Comparison of ENCODE assay signal across 18 cellular contexts in the genomic region with DNA sequence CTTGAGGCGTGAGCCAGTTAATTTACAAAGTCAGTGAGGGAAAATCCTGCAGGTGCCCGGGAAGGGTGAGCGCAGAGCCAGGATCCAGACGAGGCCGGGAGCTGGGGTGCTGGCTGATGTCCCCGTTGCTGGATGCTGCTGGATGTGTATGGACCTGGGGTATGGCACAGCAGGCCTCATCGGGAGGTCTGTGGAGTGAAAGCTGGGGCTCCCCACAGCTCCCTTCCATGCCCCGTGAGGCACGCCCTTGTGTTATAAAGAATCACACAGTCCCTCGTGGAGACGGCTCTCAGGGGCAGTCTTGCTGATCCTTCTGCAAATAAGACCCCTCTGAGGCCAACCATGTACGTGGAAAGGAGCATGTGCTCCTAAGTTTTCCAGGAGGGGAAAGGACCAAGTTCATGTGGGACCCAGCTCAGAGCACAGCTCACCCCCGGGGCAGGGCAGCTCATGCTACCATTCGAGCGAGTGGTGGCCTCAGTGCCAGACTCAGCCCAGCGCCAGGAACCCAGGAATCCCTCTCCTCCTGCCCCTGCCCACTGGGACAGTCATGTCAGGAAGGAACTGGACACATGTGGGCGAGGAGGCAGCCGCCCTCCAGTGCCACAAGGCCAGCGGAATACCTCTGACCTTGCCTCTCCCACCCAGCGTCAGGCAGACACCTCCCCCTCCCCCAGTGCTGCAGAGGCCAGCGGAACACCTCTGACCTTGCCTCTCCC.
DNase-seq lines count a peak whose midpoint lies in the region; ATAC-seq, FAIRE-seq and TF ChIP-seq lines count a peak whose summit lies in the region.
"Had no signal": no experiment of that assay in that cellular context is flagged by ENCODE, and none has a peak within 500 bp of the region (broad histone marks: within the 10 kb centered on the region; RNA-seq: fewer than 3 reads in every experiment).

No MANE protein-coding gene starts in this region.

- peak overlapping the region; percentile 63; the same call in 1 of the 2 replicates for H2BK12ac ChIP-seq in H1 (ENCODE audit: low read depth, low read length)

- H3K4me3 ChIP-seq in HepG2 (replicated peaks in 1 of 3; ENCODE audit: insufficient read depth in 1 of 3, low read depth in 2 of 3, low read length in 3 of 3) (no peak overlapping the region), right lobe of liver (no peak overlapping the region), H1 (ENCODE audit: extremely low read depth in 1 of 4, insufficient read depth in 2 of 4, low read depth in 3 of 4, low read length in 4 of 4) (no peak overlapping the region), osteoblast (ENCODE audit: insufficient read depth, low read length) (no peak overlapping the region), hepatocyte (no peak overlapping the region)
- H3K4me3 ChIP-seq: GM12878, GM23338 had no signal

- FAIRE-seq in HepG2 (lab: Jason Lieb, UNC) (no peak), H1 (lab: Jason Lieb, UNC) (no peak)
- FAIRE-seq: GM12878, GM19239 had no signal

- in situ Hi-C loops in HepG2 (cut with HindIII; ENCODE audit: extremely low pct_ligation_motif_present, low pct_unique_long_range_greater_than_20kb) = no loop called here

- H2AFZ ChIP-seq in HepG2 (ENCODE audit: low read length) = no peak overlapping the region
- H2AFZ ChIP-seq in H1 (ENCODE audit: low read length) = no peak overlapping the region
- H2AFZ ChIP-seq in osteoblast (ENCODE audit: low read length) = no peak overlapping the region
- H2AFZ ChIP-seq in hepatocyte = no peak overlapping the region
- H2AFZ ChIP-seq: GM23338 had no signal

- no peak overlapping the region for H3K27ac ChIP-seq in HepG2 (ENCODE audit: extremely low read length, insufficient read depth, low read length)
- no peak overlapping the region for H3K27ac ChIP-seq in right lobe of liver
- H3K27ac ChIP-seq in H1 (ENCODE audit: low read depth, low read length) = no peak overlapping the region
- no peak overlapping the region for H3K27ac ChIP-seq in osteoblast (ENCODE audit: low read depth, low read length)
- no peak overlapping the region for H3K27ac ChIP-seq in hepatocyte

- H3K4me2 ChIP-seq in HepG2 (ENCODE audit: low read depth, low read length) (no peak overlapping the region), H1 (ENCODE audit: insufficient read depth in 1 of 2, low read depth in 2 of 2, low read length in 2 of 2) (peak overlapping the region in 1 of 2 experiments; percentile 23; a peak in 1 of 4 replicates), osteoblast (ENCODE audit: insufficient read depth, low read length) (no peak overlapping the region), hepatocyte (no peak overlapping the region)
- H3K4me2 ChIP-seq: GM23338 had no signal

- H4K20me1 ChIP-seq in HepG2 (ENCODE audit: insufficient read depth, low read length) = no peaks in the 10 kb centered on the region
- H4K20me1 ChIP-seq in H1 (replicated peaks in 1 of 2; ENCODE audit: control insufficient read depth in 1 of 2, insufficient read depth in 2 of 2, low read length in 2 of 2) = peaks cover 0 to 2% of the 10 kb centered on the region in 2 experiments
- H4K20me1 ChIP-seq in osteoblast (ENCODE audit: insufficient read depth, low read length) = no peaks in the 10 kb centered on the region
- no peaks in the 10 kb centered on the region for H4K20me1 ChIP-seq in hepatocyte (ENCODE audit: insufficient read depth, poor library complexity, severe bottlenecking)

- POLR2A ChIA-PET in HepG2 (lab: Yijun Ruan, JAX) = no interaction called here
- POLR2A ChIA-PET in H1 (lab: Charles Lee; ENCODE audit: partially characterized antibody) = no interaction called here

- H3K9ac ChIP-seq in HepG2 (ENCODE audit: insufficient read depth, low read depth, low read length) (no peak overlapping the region), H1 (replicated peaks in 1 of 4; ENCODE audit: extremely low read depth in 1 of 4, low read depth in 3 of 4, low read length in 3 of 4) (no peak overlapping the region)

- TF ChIP-seq POLR2A in HepG2 (IDR thresholded peaks at IDR 0.05; ENCODE audit: insufficient read depth in 1 of 2, low read depth in 2 of 2, low read length in 2 of 2) (no peak), right lobe of liver (IDR thresholded peaks at IDR 0.05) (no peak), H1 (IDR thresholded peaks at IDR 0.05; ENCODE audit: control extremely low read depth in 1 of 2, low read depth in 2 of 2, low read length in 2 of 2) (no peak)

- no peaks in the 10 kb centered on the region for H3K79me1 ChIP-seq in H1 (ENCODE audit: low read depth, low read length)

- CTCF ChIA-PET in HepG2 (lab: Yijun Ruan, JAX; ENCODE audit: low intra/inter-chr PET ratio, low total read pairs) = no interaction called here
- CTCF ChIA-PET in H1 (lab: Charles Lee; ENCODE audit: partially characterized antibody) = interaction anchor here (0.6 to 1.5 kb wide), 9 partner anchors 8 to 539 kb away, joined by 3 to 4 read pairs (median 4); no protein-coding TSS in a partner anchor

- H3K36me3 ChIP-seq in HepG2 (replicated peaks in 1 of 2; ENCODE audit: control insufficient read depth in 1 of 2, insufficient read depth in 2 of 2, low read length in 2 of 2) (no peaks in the 10 kb centered on the region), right lobe of liver (no peaks in the 10 kb centered on the region), H1 (ENCODE audit: control insufficient read depth in 2 of 4, insufficient read depth in 4 of 4, low read length in 3 of 4) (no peaks in the 10 kb centered on the region), osteoblast (ENCODE audit: insufficient read depth, low read length) (no peaks in the 10 kb centered on the region), hepatocyte (replicated peaks; ENCODE audit: insufficient read depth, low read depth) (no peaks in the 10 kb centered on the region)

- H3K23ac ChIP-seq in H1 (ENCODE audit: insufficient read length) = no peak overlapping the region

- H2BK15ac ChIP-seq in H1 (ENCODE audit: low read length) = 0 out of 2 replicates have a peak overlapping the region, but pooled peaks have one; percentile 29

- peak; percentile 34 for ATAC-seq in HepG2
- ATAC-seq in right lobe of liver = no peak
- ATAC-seq in GM19463 (IDR thresholded peaks at IDR 0.05; ENCODE audit: unreplicated experiment) = no peak
- ATAC-seq: GM12878, GM23338 had no signal

- BruUV-seq in HepG2 (replicated peaks; lab: Mats Ljungman, UMichigan) = no TSS peak

- H3K79me2 ChIP-seq in HepG2 (ENCODE audit: insufficient read depth, low read length) (no peaks in the 10 kb centered on the region), H1 (ENCODE audit: control insufficient read depth in 1 of 2, insufficient read depth in 2 of 2, low read length in 2 of 2) (no peaks in the 10 kb centered on the region), osteoblast (ENCODE audit: insufficient read depth, low read length) (no peaks in the 10 kb centered on the region), hepatocyte (no peaks in the 10 kb centered on the region)

- peaks cover 4% of the 10 kb centered on the region; the same call in 1 of the 2 replicates for H3K23me2 ChIP-seq in H1 (ENCODE audit: low read depth, low read length)

- no peak overlapping the region for H3K4ac ChIP-seq in H1 (replicated peaks; ENCODE audit: insufficient read length, low read depth, low read length)

- H2BK120ac ChIP-seq in H1 (replicated peaks; ENCODE audit: low read depth, low read length) = no peak overlapping the region

- no peak overlapping the region for H4K8ac ChIP-seq in H1 (ENCODE audit: extremely low read depth, insufficient read depth, low read length)

- no peaks in the 10 kb centered on the region for H3K9me3 ChIP-seq in HepG2 (ENCODE audit: low read length)
- H3K9me3 ChIP-seq in right lobe of liver = no peaks in the 10 kb centered on the region
- H3K9me3 ChIP-seq in H1 (ENCODE audit: insufficient read depth in 2 of 2, low read depth in 1 of 2, low read length in 1 of 2) = no peaks in the 10 kb centered on the region
- H3K9me3 ChIP-seq in osteoblast (ENCODE audit: low read depth, low read length) = peaks cover 2% of the 10 kb centered on the region
- H3K9me3 ChIP-seq in hepatocyte (ENCODE audit: low read depth) = no peaks in the 10 kb centered on the region

- H3K27me3 ChIP-seq in HepG2 (ENCODE audit: control insufficient read depth in 1 of 2, insufficient read depth in 2 of 2, low read length in 2 of 2) = peaks cover 4 to 60% of the 10 kb centered on the region in 2 experiments; a peak in 4 of 5 replicates
- H3K27me3 ChIP-seq in right lobe of liver = no peaks in the 10 kb centered on the region
- H3K27me3 ChIP-seq in H1 (replicated peaks in 1 of 4; ENCODE audit: control insufficient read depth in 3 of 4, extremely low read depth in 1 of 4, insufficient read depth in 3 of 4, low read length in 3 of 4) = peaks cover 0 to 14% (median 10%) of the 10 kb centered on the region in 4 experiments; a peak in 4 of 7 replicates
- H3K27me3 ChIP-seq in osteoblast (ENCODE audit: insufficient read depth, low read length) = no peaks in the 10 kb centered on the region
- H3K27me3 ChIP-seq in hepatocyte = peaks cover 8% of the 10 kb centered on the region

- H4K5ac ChIP-seq in H1 (ENCODE audit: insufficient read length, low read depth, low read length) = no peak overlapping the region

- peak overlapping the region; percentile 34; the same call in 1 of the 2 replicates for H2BK20ac ChIP-seq in H1 (ENCODE audit: low read length)

- H3K4me1 ChIP-seq in HepG2 (ENCODE audit: insufficient read depth, low read length) = no peaks in the 10 kb centered on the region
- H3K4me1 ChIP-seq in right lobe of liver = no peaks in the 10 kb centered on the region
- H3K4me1 ChIP-seq in H1 (replicated peaks in 1 of 4; ENCODE audit: control insufficient read depth in 3 of 4, insufficient read depth in 4 of 4, low read length in 3 of 4) = peaks cover 7 to 28% (median 18%) of the 10 kb centered on the region in 4 experiments
- H3K4me1 ChIP-seq in osteoblast (ENCODE audit: insufficient read depth, low read length) = no peaks in the 10 kb centered on the region
- H3K4me1 ChIP-seq in hepatocyte (ENCODE audit: insufficient read depth) = no peaks in the 10 kb centered on the region

- H3K9me2 ChIP-seq in hepatocyte (replicated peaks; ENCODE audit: insufficient read depth) = no peaks in the 10 kb centered on the region

- no peak for TF ChIP-seq CTCF in HepG2 (CRISPR knock-in tag; IDR thresholded peaks at IDR 0.05)
- no peak for TF ChIP-seq CTCF in right lobe of liver (IDR thresholded peaks at IDR 0.05)
- no peak for TF ChIP-seq CTCF in H1 (IDR thresholded peaks at IDR 0.05; ENCODE audit: control extremely low read depth in 1 of 3, insufficient read depth in 1 of 3, low read depth in 1 of 3, low read length in 3 of 3)
- TF ChIP-seq CTCF in osteoblast (IDR thresholded peaks at IDR 0.05; ENCODE audit: extremely low read depth, low read depth, low read length) = no peak
- no peak for TF ChIP-seq CTCF in hepatocyte (IDR thresholded peaks at IDR 0.05; ENCODE audit: poor library complexity)

- intact Hi-C loops in HepG2 (cut with micrococcal nuclease; ENCODE audit: unreplicated experiment) = no loop called here
- intact Hi-C loops in right lobe of liver (cut with DNase I) = no loop called here

- no peak overlapping the region for H3K56ac ChIP-seq in H1 (replicated peaks; ENCODE audit: insufficient read length, low read depth, low read length)

- peak overlapping the region; percentile 90 for H3K18ac ChIP-seq in H1 (ENCODE audit: extremely low read depth, low read length)

- TF ChIP-seq RAD21 in HepG2 (CRISPR knock-in tag; IDR thresholded peaks at IDR 0.05) (no peak), H1 (IDR thresholded peaks at IDR 0.05 in 1 of 2, conservative IDR thresholded peaks at IDR 0.05 in 1 of 2; ENCODE audit: low read depth in 2 of 2, low read length in 2 of 2) (no peak)

- peak overlapping the region; percentile 77 for H2AK5ac ChIP-seq in H1 (ENCODE audit: low read depth, low read length)

- WGBS in HepG2 (ENCODE audit: low lambda C conversion rate) = 13% methylated on average over 11 of the region's 21 CpGs
- 74% methylated on average over 9 of the region's 21 CpGs for WGBS in right lobe of liver (ENCODE audit: insufficient coverage, low coverage, low lambda C conversion rate, missing lambda C conversion rate)
- WGBS in H1 (ENCODE audit: extremely low coverage in 1 of 2, insufficient coverage in 1 of 2, insufficient read length in 1 of 2, insufficient replicate concordance in 2 of 2, low coverage in 1 of 2, low lambda C conversion rate in 2 of 2, missing lambda C conversion rate in 1 of 2), 2 experiments = 85% methylated on average over 18 of the region's 21 CpGs; no CpG with 5 or more reads in 1 of the 2 experiments
- 82% methylated on average over 19 of the region's 21 CpGs for WGBS in hepatocyte (ENCODE audit: low lambda C conversion rate, missing lambda C conversion rate)

- no peak for DNase-seq in HepG2 (ENCODE audit: low spot score)
- DNase-seq in right lobe of liver = no peak
- DNase-seq in H1 (ENCODE audit: low read depth in 1 of 2, low spot score in 2 of 2) = no peak
- DNase-seq in osteoblast (ENCODE audit: insufficient read length, low spot score, missing footprints) = peak; percentile 35
- DNase-seq in NCI-H524 treated with DMSO at 0.1 percent for 48 hours (lab: John Stamatoyannopoulos, UW) = no peak
- no peak for DNase-seq in hepatocyte (ENCODE audit: low spot score)
- DNase-seq: C1 segment of cervical spinal cord; CD4-positive, CD25-positive, alpha-beta regulatory T cell; CD8-positive, alpha-beta memory T cell; COR-L47; DMS 273 treated with DMSO at 0.1 percent for 48 hours; DMS53; DND-41; EL had no signal

- no peak overlapping the region; the same call in 1 of the 2 replicates for H2BK5ac ChIP-seq in H1 (ENCODE audit: low read depth, low read length)

- no peak overlapping the region for H3K14ac ChIP-seq in H1 (ENCODE audit: insufficient read length)

- no peak overlapping the region for H4K91ac ChIP-seq in H1 (replicated peaks; ENCODE audit: insufficient read length, low read length)

- TF ChIP-seq EP300 in HepG2 (IDR thresholded peaks at IDR 0.05; ENCODE audit: low read depth in 2 of 2, low read length in 2 of 2) (no peak), HepG2 (CRISPR knock-in tag; IDR thresholded peaks at IDR 0.05; ENCODE audit: borderline replicate concordance) (no peak), H1 (IDR thresholded peaks at IDR 0.05; ENCODE audit: borderline replicate concordance in 1 of 2, low read depth in 2 of 2, low read length in 2 of 2) (no peak)
